ENCODE assay signal across 26 cellular contexts in genomic region chrX:35733879-35734278, GRCh38.
DNase-seq lines count a peak whose midpoint lies in the region; ATAC-seq, FAIRE-seq and TF ChIP-seq lines count a peak whose summit lies in the region.
"Had no signal": no experiment of that assay in that cellular context is flagged by ENCODE, and none has a peak within 500 bp of the region (broad histone marks: within the 10 kb centered on the region; RNA-seq: fewer than 3 reads in every experiment).

No MANE protein-coding gene starts in this region.

- H3K79me1 ChIP-seq in trophoblast cell (ENCODE audit: low read length) = no peaks in the 10 kb centered on the region

- FAIRE-seq in bronchial epithelial cell (lab: Jason Lieb, UNC) = peak; percentile 50
- FAIRE-seq: A204.1, G401.6, GM12891, GM18507 had no signal

- no peak overlapping the region for H3K18ac ChIP-seq in trophoblast cell (ENCODE audit: low read length)

- ATAC-seq in activated CD8-positive, alpha-beta memory T cell treated with anti-CD3 and anti-CD28 coated beads, Interleukin-2, amount 10 ng/mL, durations not matched to agents 7 days and 5 days = no peak

- H3K27me3 Mint-ChIP-seq in activated CD8-positive, alpha-beta memory T cell treated with anti-CD3 and anti-CD28 coated beads, Interleukin-2, amount 10 ng/mL, durations not matched to agents 7 days and 5 days = no peaks in the 10 kb centered on the region
- H3K27me3 Mint-ChIP-seq: CD4-positive, alpha-beta memory T cell; CD4-positive, CD25-positive, alpha-beta regulatory T cell; CD8-positive, alpha-beta memory T cell had no signal

- WGBS in trophoblast cell (ENCODE audit: extremely low coverage, insufficient coverage, insufficient read length) = no CpG with 5 or more reads among the region's 7 CpGs

- no peak overlapping the region for H3K4me3 Mint-ChIP-seq in activated CD8-positive, alpha-beta memory T cell treated with anti-CD3 and anti-CD28 coated beads, Interleukin-2, amount 10 ng/mL, durations not matched to agents 7 days and 5 days
- H3K4me3 Mint-ChIP-seq: CD14-positive monocyte; CD4-positive, alpha-beta memory T cell; CD4-positive, CD25-positive, alpha-beta regulatory T cell; CD8-positive, alpha-beta memory T cell had no signal

- CTCF ChIA-PET in activated CD8-positive, alpha-beta memory T cell treated with anti-CD3 and anti-CD28 coated beads, Interleukin-2, amount 10 ng/mL, durations not matched to agents 7 days and 5 days (lab: Charles Lee) = no interaction called here

- H3K27ac Mint-ChIP-seq in activated CD8-positive, alpha-beta memory T cell treated with anti-CD3 and anti-CD28 coated beads, Interleukin-2, amount 10 ng/mL, durations not matched to agents 7 days and 5 days = no peak overlapping the region
- H3K27ac Mint-ChIP-seq: CD14-positive monocyte; CD4-positive, alpha-beta memory T cell; CD4-positive, CD25-positive, alpha-beta regulatory T cell; CD8-positive, alpha-beta memory T cell had no signal

- H3K4ac ChIP-seq in trophoblast cell (ENCODE audit: low read depth, low read length) = no peak overlapping the region

- no peak overlapping the region for H3K27ac ChIP-seq in trophoblast cell (ENCODE audit: low read depth, low read length)
- H3K27ac ChIP-seq: BLaER1 had no signal

- DNase-seq in bronchial epithelial cell (ENCODE audit: low read depth) (no peak), trophoblast cell (no peak), SW480 (ENCODE audit: low spot score) (no peak)
- DNase-seq in stimulated activated CD4-positive, alpha-beta T cell treated with anti-CD3 and anti-CD28 coated beads, Interleukin-15, amount 100 ng/mL, for 24 hours = no peak
- DNase-seq in activated CD8-positive, alpha-beta memory T cell treated with anti-CD3 and anti-CD28 coated beads, Interleukin-2, amount 10 ng/mL, durations not matched to agents 7 days and 5 days = no peak
- DNase-seq: 8988T; ACHN; BE2C; C1 segment of cervical spinal cord; CD4-positive, alpha-beta memory T cell; CD4-positive, CD25-positive, alpha-beta regulatory T cell; CD8-positive, alpha-beta memory T cell; COR-L47; DMS 273 treated with DMSO at 0.1 percent for 48 hours; DMS153; DMS53; DMS79; DND-41; EL; GF-D8 had no signal

- no peaks in the 10 kb centered on the region for H3K4me1 Mint-ChIP-seq in activated CD8-positive, alpha-beta memory T cell treated with anti-CD3 and anti-CD28 coated beads, Interleukin-2, amount 10 ng/mL, durations not matched to agents 7 days and 5 days
- H3K4me1 Mint-ChIP-seq: CD14-positive monocyte; CD4-positive, alpha-beta memory T cell; CD4-positive, CD25-positive, alpha-beta regulatory T cell; CD8-positive, alpha-beta memory T cell had no signal

- H3K9ac ChIP-seq in trophoblast cell (ENCODE audit: low read length) = no peak overlapping the region
- H3K9ac ChIP-seq: BLaER1 had no signal

- no peak overlapping the region for H2AK5ac ChIP-seq in trophoblast cell (ENCODE audit: low read length)

- H3K9me3 Mint-ChIP-seq in activated CD8-positive, alpha-beta memory T cell treated with anti-CD3 and anti-CD28 coated beads, Interleukin-2, amount 10 ng/mL, durations not matched to agents 7 days and 5 days (ENCODE audit: low read depth) = no peaks in the 10 kb centered on the region

- peaks cover 4 to 6% of the 10 kb centered on the region in 2 experiments for H3K4me1 ChIP-seq in trophoblast cell (ENCODE audit: control insufficient read depth in 1 of 2, insufficient read depth in 2 of 2, low read length in 2 of 2)
- H3K4me1 ChIP-seq: BE2C, BLaER1 had no signal

- no peak overlapping the region for H4K8ac ChIP-seq in trophoblast cell (ENCODE audit: low read depth, low read length)

- H2BK5ac ChIP-seq in trophoblast cell (ENCODE audit: low read depth, low read length, poor library complexity) = no peak overlapping the region

- no peak for TF ChIP-seq CTCF in bronchial epithelial cell (IDR thresholded peaks at IDR 0.05; ENCODE audit: insufficient read depth, low read length, severe bottlenecking)

- H3K14ac ChIP-seq in trophoblast cell (ENCODE audit: low read length) = peak overlapping the region; percentile 15

- no peaks in the 10 kb centered on the region for H3K36me3 Mint-ChIP-seq in activated CD8-positive, alpha-beta memory T cell treated with anti-CD3 and anti-CD28 coated beads, Interleukin-2, amount 10 ng/mL, durations not matched to agents 7 days and 5 days
- H3K36me3 Mint-ChIP-seq: CD14-positive monocyte; CD4-positive, alpha-beta memory T cell; CD4-positive, CD25-positive, alpha-beta regulatory T cell; CD8-positive, alpha-beta memory T cell had no signal

- no peak overlapping the region for H3K4me2 ChIP-seq in trophoblast cell (ENCODE audit: low read length)
- H3K4me2 ChIP-seq: BLaER1 had no signal

- H3K36me3 ChIP-seq in bronchial epithelial cell (ENCODE audit: control insufficient read depth, insufficient read depth, low read length) (no peaks in the 10 kb centered on the region), trophoblast cell (ENCODE audit: control insufficient read depth in 1 of 2, insufficient read depth in 2 of 2, low read length in 2 of 2) (no peaks in the 10 kb centered on the region)
- H3K36me3 ChIP-seq: BE2C, BLaER1 had no signal

- H4K12ac ChIP-seq in trophoblast cell (ENCODE audit: low read depth, low read length) = no peak overlapping the region

- peak overlapping the region; percentile 67 for H4K91ac ChIP-seq in trophoblast cell (ENCODE audit: low read depth, low read length)

- H3K23ac ChIP-seq in trophoblast cell (ENCODE audit: low read length) = no peak overlapping the region

- H3K79me2 ChIP-seq in trophoblast cell (ENCODE audit: control insufficient read depth, insufficient read depth, low read length, poor library complexity) = no peaks in the 10 kb centered on the region

- no peak overlapping the region for H2AFZ ChIP-seq in trophoblast cell (ENCODE audit: insufficient read depth, low read length, poor library complexity)

- peak overlapping the region; percentile 33 for H2BK120ac ChIP-seq in trophoblast cell (ENCODE audit: insufficient read depth, low read length, poor library complexity)

- H3K27me3 ChIP-seq in bronchial epithelial cell (ENCODE audit: control insufficient read depth, insufficient read depth, low read length) = no peaks in the 10 kb centered on the region
- H3K27me3 ChIP-seq in trophoblast cell (ENCODE audit: insufficient read depth, low read length) = no peaks in the 10 kb centered on the region
- H3K27me3 ChIP-seq: BE2C had no signal

- H3K4me3 ChIP-seq in bronchial epithelial cell (ENCODE audit: low read depth, low read length) (no peak overlapping the region), trophoblast cell (ENCODE audit: low read depth, low read length) (no peak overlapping the region)
- H3K4me3 ChIP-seq: BLaER1 had no signal

- H2BK12ac ChIP-seq in trophoblast cell (ENCODE audit: low read length) = peak overlapping the region; percentile 44

- no peaks in the 10 kb centered on the region for H3K9me3 ChIP-seq in trophoblast cell (ENCODE audit: insufficient read depth, low read depth, low read length)
- H3K9me3 ChIP-seq: BE2C, BLaER1 had no signal
